In the genomic region with DNA sequence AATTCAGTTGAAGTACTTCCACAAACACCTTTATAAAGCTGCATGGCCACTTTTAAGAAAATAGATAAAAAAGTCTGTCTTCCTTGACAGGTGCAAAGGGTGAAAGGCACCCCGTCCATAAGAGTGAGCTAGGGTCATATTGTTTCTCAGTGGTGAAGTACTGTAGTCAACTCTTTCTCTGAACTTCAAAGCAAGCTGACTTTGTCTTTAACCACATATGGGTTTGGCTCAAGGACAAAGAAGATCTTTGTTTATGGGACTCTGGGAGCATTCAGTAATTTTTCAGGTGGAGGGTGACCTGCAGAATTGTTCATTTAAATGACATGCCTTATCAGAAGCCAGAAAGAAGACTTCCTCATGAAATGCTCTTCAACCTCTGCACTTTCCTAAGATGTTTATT, we compare ENCODE assay signal across 1 cellular context.
TF ChIP-seq lines count a peak whose summit lies in the region.

No MANE protein-coding gene starts in this region.

TF ChIP-seq in HepG2, 621 proteins besides CTCF, POLR2A, EP300 and RAD21 (continued from another document and continues in another):
- TF ChIP-seq, protein P1, sequence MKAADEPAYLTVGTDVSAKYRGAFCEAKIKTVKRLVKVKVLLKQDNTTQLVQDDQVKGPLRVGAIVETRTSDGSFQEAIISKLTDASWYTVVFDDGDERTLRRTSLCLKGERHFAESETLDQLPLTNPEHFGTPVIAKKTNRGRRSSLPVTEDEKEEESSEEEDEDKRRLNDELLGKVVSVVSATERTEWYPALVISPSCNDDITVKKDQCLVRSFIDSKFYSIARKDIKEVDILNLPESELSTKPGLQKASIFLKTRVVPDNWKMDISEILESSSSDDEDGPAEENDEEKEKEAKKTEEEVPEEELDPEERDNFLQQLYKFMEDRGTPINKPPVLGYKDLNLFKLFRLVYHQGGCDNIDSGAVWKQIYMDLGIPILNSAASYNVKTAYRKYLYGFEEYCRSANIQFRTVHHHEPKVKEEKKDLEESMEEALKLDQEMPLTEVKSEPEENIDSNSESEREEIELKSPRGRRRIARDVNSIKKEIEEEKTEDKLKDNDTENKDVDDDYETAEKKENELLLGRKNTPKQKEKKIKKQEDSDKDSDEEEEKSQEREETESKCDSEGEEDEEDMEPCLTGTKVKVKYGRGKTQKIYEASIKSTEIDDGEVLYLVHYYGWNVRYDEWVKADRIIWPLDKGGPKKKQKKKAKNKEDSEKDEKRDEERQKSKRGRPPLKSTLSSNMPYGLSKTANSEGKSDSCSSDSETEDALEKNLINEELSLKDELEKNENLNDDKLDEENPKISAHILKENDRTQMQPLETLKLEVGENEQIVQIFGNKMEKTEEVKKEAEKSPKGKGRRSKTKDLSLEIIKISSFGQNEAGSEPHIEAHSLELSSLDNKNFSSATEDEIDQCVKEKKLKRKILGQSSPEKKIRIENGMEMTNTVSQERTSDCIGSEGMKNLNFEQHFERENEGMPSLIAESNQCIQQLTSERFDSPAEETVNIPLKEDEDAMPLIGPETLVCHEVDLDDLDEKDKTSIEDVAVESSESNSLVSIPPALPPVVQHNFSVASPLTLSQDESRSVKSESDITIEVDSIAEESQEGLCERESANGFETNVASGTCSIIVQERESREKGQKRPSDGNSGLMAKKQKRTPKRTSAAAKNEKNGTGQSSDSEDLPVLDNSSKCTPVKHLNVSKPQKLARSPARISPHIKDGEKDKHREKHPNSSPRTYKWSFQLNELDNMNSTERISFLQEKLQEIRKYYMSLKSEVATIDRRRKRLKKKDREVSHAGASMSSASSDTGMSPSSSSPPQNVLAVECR (CRISPR knock-in tag; IDR thresholded peaks at IDR 0.05; ENCODE audit: borderline replicate concordance): no peak
- TF ChIP-seq ZNF703 (CRISPR knock-in tag; IDR thresholded peaks at IDR 0.05; ENCODE audit: borderline replicate concordance): no peak
- TF ChIP-seq HOXD1 (CRISPR knock-in tag; IDR thresholded peaks at IDR 0.05): no peak
- no peak for TF ChIP-seq SOX13 (IDR thresholded peaks at IDR 0.05)
- peak in 1 of 2 experiments; percentile 87; a peak in 2 of 4 replicates for TF ChIP-seq SOX13 (CRISPR knock-in tag; conservative IDR thresholded peaks at IDR 0.05 in 1 of 2, IDR thresholded peaks at IDR 0.05 in 1 of 2)
- no peak for TF ChIP-seq ZNF205 (CRISPR knock-in tag; IDR thresholded peaks at IDR 0.05)
- no peak for TF ChIP-seq ZNF234 (CRISPR knock-in tag; conservative IDR thresholded peaks at IDR 0.05)
- no peak for TF ChIP-seq SOX6 (IDR thresholded peaks at IDR 0.05)
- peak; percentile 61 for TF ChIP-seq SOX6 (CRISPR knock-in tag; IDR thresholded peaks at IDR 0.05)
- TF ChIP-seq ZNF776 (CRISPR knock-in tag; IDR thresholded peaks at IDR 0.05): no peak
- no peak for TF ChIP-seq SP1 (IDR thresholded peaks at IDR 0.05)
- TF ChIP-seq SP1 (CRISPR knock-in tag; IDR thresholded peaks at IDR 0.05): no peak
- peak; percentile 76; the same call in 1 of the 2 replicates for TF ChIP-seq HMG20A (CRISPR knock-in tag; IDR thresholded peaks at IDR 0.05; ENCODE audit: borderline replicate concordance)
- TF ChIP-seq HDAC2 (CRISPR knock-in tag; IDR thresholded peaks at IDR 0.05): no peak
- TF ChIP-seq TCF7 (IDR thresholded peaks at IDR 0.05; ENCODE audit: low read depth): peak; percentile 64
- no peak for TF ChIP-seq ZNF614 (CRISPR knock-in tag; IDR thresholded peaks at IDR 0.05; ENCODE audit: borderline replicate concordance)
- TF ChIP-seq EHMT2 (IDR thresholded peaks at IDR 0.05; ENCODE audit: borderline replicate concordance, low read depth, low read length): no peak
- TF ChIP-seq CREM (IDR thresholded peaks at IDR 0.05): peak; percentile 26; the same call in 1 of the 2 replicates
- no peak for TF ChIP-seq CREM (CRISPR knock-in tag; IDR thresholded peaks at IDR 0.05)
- no peak for TF ChIP-seq FOXA1 (IDR thresholded peaks at IDR 0.05)
- no peak for TF ChIP-seq FOXA1 (CRISPR knock-in tag; IDR thresholded peaks at IDR 0.05)
- TF ChIP-seq SOX5 (CRISPR knock-in tag; IDR thresholded peaks at IDR 0.05; ENCODE audit: borderline replicate concordance): peak; percentile 73; the same call in 1 of the 2 replicates
- peak; percentile 46; the same call in 1 of the 2 replicates for TF ChIP-seq RXRB (CRISPR knock-in tag; IDR thresholded peaks at IDR 0.05; ENCODE audit: borderline replicate concordance)
- no peak for TF ChIP-seq NBN (conservative IDR thresholded peaks at IDR 0.05)
- TF ChIP-seq NR2F6 (IDR thresholded peaks at IDR 0.05): peak; percentile 18
- no peak; the same call in 1 of the 2 replicates for TF ChIP-seq NR2F6 (CRISPR knock-in tag; IDR thresholded peaks at IDR 0.05)
- TF ChIP-seq, protein P2, sequence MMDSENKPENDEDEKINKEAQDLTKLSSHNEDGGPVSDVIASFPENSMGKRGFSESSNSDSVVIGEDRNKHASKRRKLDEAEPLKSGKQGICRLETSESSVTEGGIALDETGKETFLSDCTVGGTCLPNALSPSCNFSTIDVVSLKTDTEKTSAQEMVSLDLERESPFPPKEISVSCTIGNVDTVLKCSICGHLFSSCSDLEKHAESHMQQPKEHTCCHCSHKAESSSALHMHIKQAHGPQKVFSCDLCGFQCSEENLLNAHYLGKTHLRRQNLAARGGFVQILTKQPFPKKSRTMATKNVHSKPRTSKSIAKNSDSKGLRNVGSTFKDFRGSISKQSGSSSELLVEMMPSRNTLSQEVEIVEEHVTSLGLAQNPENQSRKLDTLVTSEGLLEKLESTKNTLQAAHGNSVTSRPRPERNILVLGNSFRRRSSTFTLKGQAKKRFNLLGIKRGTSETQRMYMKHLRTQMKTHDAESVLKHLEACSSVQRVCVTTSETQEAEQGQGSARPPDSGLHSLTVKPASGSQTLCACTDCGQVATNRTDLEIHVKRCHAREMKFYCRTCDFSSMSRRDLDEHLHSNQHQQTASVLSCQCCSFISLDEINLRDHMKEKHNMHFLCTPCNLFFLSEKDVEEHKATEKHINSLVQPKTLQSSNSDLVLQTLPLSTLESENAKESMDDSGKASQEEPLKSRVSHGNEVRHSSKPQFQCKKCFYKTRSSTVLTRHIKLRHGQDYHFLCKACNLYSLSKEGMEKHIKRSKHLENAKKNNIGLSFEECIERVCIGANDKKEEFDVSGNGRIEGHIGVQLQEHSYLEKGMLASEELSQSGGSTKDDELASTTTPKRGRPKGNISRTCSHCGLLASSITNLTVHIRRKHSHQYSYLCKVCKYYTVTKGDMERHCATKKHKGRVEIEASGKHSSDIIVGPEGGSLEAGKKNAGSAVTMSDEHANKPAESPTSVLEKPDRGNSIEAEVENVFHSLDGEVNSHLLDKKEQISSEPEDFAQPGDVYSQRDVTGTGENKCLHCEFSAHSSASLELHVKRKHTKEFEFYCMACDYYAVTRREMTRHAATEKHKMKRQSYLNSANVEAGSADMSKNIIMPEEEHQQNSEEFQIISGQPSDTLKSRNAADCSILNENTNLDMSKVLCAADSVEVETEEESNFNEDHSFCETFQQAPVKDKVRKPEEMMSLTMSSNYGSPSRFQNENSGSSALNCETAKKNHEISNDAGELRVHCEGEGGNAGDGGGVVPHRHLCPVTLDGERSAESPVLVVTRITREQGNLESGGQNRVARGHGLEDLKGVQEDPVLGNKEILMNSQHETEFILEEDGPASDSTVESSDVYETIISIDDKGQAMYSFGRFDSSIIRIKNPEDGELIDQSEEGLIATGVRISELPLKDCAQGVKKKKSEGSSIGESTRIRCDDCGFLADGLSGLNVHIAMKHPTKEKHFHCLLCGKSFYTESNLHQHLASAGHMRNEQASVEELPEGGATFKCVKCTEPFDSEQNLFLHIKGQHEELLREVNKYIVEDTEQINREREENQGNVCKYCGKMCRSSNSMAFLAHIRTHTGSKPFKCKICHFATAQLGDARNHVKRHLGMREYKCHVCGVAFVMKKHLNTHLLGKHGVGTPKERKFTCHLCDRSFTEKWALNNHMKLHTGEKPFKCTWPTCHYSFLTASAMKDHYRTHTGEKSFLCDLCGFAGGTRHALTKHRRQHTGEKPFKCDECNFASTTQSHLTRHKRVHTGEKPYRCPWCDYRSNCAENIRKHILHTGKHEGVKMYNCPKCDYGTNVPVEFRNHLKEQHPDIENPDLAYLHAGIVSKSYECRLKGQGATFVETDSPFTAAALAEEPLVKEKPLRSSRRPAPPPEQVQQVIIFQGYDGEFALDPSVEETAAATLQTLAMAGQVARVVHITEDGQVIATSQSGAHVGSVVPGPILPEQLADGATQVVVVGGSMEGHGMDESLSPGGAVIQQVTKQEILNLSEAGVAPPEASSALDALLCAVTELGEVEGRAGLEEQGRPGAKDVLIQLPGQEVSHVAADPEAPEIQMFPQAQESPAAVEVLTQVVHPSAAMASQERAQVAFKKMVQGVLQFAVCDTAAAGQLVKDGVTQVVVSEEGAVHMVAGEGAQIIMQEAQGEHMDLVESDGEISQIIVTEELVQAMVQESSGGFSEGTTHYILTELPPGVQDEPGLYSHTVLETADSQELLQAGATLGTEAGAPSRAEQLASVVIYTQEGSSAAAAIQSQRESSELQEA (CRISPR knock-in tag; IDR thresholded peaks at IDR 0.05; ENCODE audit: not compliant biosample characterization): no peak
- no peak for TF ChIP-seq ZSCAN12 (CRISPR knock-in tag; IDR thresholded peaks at IDR 0.05)
- TF ChIP-seq PRPF4 (IDR thresholded peaks at IDR 0.05; ENCODE audit: low read depth, low read length, poor library complexity, severe bottlenecking): no peak
- TF ChIP-seq POLR2AphosphoS5 (IDR thresholded peaks at IDR 0.05; ENCODE audit: low read depth, low read length): no peak
- TF ChIP-seq MED13 (CRISPR knock-in tag; IDR thresholded peaks at IDR 0.05): no peak
- no peak; the same call in 1 of the 2 replicates for TF ChIP-seq TCF7L2 (IDR thresholded peaks at IDR 0.05; ENCODE audit: low read depth, low read length)
- no peak for TF ChIP-seq MEF2D (CRISPR knock-in tag; IDR thresholded peaks at IDR 0.05)
- TF ChIP-seq, protein P3, sequence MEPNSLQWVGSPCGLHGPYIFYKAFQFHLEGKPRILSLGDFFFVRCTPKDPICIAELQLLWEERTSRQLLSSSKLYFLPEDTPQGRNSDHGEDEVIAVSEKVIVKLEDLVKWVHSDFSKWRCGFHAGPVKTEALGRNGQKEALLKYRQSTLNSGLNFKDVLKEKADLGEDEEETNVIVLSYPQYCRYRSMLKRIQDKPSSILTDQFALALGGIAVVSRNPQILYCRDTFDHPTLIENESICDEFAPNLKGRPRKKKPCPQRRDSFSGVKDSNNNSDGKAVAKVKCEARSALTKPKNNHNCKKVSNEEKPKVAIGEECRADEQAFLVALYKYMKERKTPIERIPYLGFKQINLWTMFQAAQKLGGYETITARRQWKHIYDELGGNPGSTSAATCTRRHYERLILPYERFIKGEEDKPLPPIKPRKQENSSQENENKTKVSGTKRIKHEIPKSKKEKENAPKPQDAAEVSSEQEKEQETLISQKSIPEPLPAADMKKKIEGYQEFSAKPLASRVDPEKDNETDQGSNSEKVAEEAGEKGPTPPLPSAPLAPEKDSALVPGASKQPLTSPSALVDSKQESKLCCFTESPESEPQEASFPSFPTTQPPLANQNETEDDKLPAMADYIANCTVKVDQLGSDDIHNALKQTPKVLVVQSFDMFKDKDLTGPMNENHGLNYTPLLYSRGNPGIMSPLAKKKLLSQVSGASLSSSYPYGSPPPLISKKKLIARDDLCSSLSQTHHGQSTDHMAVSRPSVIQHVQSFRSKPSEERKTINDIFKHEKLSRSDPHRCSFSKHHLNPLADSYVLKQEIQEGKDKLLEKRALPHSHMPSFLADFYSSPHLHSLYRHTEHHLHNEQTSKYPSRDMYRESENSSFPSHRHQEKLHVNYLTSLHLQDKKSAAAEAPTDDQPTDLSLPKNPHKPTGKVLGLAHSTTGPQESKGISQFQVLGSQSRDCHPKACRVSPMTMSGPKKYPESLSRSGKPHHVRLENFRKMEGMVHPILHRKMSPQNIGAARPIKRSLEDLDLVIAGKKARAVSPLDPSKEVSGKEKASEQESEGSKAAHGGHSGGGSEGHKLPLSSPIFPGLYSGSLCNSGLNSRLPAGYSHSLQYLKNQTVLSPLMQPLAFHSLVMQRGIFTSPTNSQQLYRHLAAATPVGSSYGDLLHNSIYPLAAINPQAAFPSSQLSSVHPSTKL (CRISPR knock-in tag; IDR thresholded peaks at IDR 0.05): peak; percentile 63; the same call in 1 of the 2 replicates
- TF ChIP-seq, protein P4, sequence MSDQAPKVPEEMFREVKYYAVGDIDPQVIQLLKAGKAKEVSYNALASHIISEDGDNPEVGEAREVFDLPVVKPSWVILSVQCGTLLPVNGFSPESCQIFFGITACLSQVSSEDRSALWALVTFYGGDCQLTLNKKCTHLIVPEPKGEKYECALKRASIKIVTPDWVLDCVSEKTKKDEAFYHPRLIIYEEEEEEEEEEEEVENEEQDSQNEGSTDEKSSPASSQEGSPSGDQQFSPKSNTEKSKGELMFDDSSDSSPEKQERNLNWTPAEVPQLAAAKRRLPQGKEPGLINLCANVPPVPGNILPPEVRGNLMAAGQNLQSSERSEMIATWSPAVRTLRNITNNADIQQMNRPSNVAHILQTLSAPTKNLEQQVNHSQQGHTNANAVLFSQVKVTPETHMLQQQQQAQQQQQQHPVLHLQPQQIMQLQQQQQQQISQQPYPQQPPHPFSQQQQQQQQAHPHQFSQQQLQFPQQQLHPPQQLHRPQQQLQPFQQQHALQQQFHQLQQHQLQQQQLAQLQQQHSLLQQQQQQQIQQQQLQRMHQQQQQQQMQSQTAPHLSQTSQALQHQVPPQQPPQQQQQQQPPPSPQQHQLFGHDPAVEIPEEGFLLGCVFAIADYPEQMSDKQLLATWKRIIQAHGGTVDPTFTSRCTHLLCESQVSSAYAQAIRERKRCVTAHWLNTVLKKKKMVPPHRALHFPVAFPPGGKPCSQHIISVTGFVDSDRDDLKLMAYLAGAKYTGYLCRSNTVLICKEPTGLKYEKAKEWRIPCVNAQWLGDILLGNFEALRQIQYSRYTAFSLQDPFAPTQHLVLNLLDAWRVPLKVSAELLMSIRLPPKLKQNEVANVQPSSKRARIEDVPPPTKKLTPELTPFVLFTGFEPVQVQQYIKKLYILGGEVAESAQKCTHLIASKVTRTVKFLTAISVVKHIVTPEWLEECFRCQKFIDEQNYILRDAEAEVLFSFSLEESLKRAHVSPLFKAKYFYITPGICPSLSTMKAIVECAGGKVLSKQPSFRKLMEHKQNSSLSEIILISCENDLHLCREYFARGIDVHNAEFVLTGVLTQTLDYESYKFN (CRISPR knock-in tag; conservative IDR thresholded peaks at IDR 0.05): peak; percentile 45
- TF ChIP-seq BCL6 (CRISPR knock-in tag; IDR thresholded peaks at IDR 0.05): peak; percentile 76
- TF ChIP-seq KLF13 (CRISPR knock-in tag; IDR thresholded peaks at IDR 0.05): no peak
- TF ChIP-seq, protein P5, sequence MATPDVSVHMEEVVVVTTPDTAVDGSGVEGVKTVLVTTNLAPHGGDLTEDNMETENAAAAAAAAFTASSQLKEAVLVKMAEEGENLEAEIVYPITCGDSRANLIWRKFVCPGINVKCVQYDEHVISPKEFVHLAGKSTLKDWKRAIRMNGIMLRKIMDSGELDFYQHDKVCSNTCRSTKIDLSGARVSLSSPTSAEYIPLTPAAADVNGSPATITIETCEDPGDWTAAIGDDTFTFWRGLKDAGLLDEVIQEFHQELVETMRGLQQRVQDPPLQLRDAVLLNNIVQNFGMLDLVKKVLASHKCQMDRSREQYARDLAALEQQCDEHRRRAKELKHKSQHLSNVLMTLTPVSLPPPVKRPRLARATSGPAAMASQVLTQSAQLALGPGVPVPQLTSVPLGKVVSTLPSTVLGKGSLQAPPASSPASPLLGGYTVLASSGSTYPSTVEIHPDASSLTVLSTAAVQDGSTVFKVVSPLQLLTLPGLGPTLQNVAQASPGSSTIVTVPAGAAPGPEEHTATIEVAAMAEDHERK (CRISPR knock-in tag; IDR thresholded peaks at IDR 0.05; ENCODE audit: low read depth): no peak
- no peak for TF ChIP-seq RBAK (CRISPR knock-in tag; IDR thresholded peaks at IDR 0.05)
- TF ChIP-seq MATR3 (CRISPR knock-in tag; IDR thresholded peaks at IDR 0.05): no peak
- peak; percentile 18; the same call in 1 of the 2 replicates for TF ChIP-seq RARA (CRISPR knock-in tag; IDR thresholded peaks at IDR 0.05)
- peak; percentile 12; the same call in 1 of the 2 replicates for TF ChIP-seq HNF4G (IDR thresholded peaks at IDR 0.05; ENCODE audit: borderline replicate concordance, low read depth, low read length)
- TF ChIP-seq HNF4G (CRISPR knock-in tag; IDR thresholded peaks at IDR 0.05; ENCODE audit: borderline replicate concordance, low read depth): no peak
- no peak for TF ChIP-seq ZNF724P (CRISPR knock-in tag; IDR thresholded peaks at IDR 0.05; ENCODE audit: borderline replicate concordance)
